1 cellular context compared by ENCODE assay signal in the genomic region with DNA sequence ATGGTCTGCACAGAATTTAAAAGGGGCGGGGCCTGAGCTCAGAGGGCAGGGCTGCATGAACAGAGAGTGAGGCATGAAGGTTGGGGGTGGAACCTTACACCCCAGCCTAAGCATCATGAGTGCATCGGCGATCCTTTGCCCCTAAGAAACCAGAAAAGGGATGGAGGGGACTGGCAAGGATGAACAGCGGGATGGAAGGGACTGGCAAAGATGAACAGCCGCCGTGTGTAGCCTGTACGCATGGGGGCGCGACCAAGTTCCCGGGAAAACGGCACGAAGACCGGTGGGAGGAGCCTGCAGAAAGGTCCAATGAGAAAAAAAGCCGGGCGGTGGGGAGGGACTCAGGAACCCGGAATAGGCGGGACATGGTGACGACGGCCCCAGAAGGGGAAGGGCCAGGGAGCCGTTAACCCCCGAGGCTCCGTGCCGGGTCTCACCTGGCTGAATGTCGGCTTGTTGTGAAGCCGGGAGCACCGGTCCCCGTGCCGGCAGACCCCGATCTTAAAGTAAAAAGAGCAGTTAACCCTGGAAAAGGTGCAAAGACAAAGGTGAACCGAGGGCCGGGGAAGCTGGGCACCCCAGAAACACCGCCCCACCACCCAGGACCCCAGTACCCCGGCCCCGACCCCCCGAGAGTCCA.
TF ChIP-seq lines count a peak whose summit lies in the region.

No MANE protein-coding gene starts in this region.

TF ChIP-seq in HepG2, 621 proteins besides CTCF, POLR2A, EP300 and RAD21 (continued from another document and continues in another):
- TF ChIP-seq ZBTB40 (IDR thresholded peaks at IDR 0.05) (no peak), ZBTB40 (CRISPR knock-in tag; IDR thresholded peaks at IDR 0.05) (peak; percentile 48; the same call in 1 of the 2 replicates), FOXP1 (IDR thresholded peaks at IDR 0.05) (no peak), FOXP1 (CRISPR knock-in tag; IDR thresholded peaks at IDR 0.05) (no peak), YEATS4 (CRISPR knock-in tag; IDR thresholded peaks at IDR 0.05; ENCODE audit: borderline replicate concordance) (peak; percentile 34; the same call in 1 of the 2 replicates), ZNF687 (CRISPR knock-in tag; IDR thresholded peaks at IDR 0.05) (peak; percentile 42), GPN1 (CRISPR knock-in tag; IDR thresholded peaks at IDR 0.05; ENCODE audit: borderline replicate concordance) (no peak), STAG1 (CRISPR knock-in tag; IDR thresholded peaks at IDR 0.05) (peak; percentile 26), SALL1 (CRISPR knock-in tag; IDR thresholded peaks at IDR 0.05) (peak; percentile 53; the same call in 1 of the 2 replicates), ZNF891 (CRISPR knock-in tag; IDR thresholded peaks at IDR 0.05) (peak; percentile 21; the same call in 1 of the 2 replicates), SAP130 (CRISPR knock-in tag; IDR thresholded peaks at IDR 0.05; ENCODE audit: low read depth) (peak; percentile 77), ATF3 (CRISPR knock-in tag; IDR thresholded peaks at IDR 0.05) (0 out of 2 replicates have a peak, but pooled peaks have one; percentile 7), SP1 (IDR thresholded peaks at IDR 0.05) (no peak), SP1 (CRISPR knock-in tag; IDR thresholded peaks at IDR 0.05) (peak; percentile 48; the same call in 1 of the 2 replicates), ZNF317 (CRISPR knock-in tag; IDR thresholded peaks at IDR 0.05) (0 out of 2 replicates have a peak, but pooled peaks have one; percentile 42), ARNT2 (CRISPR knock-in tag; IDR thresholded peaks at IDR 0.05; ENCODE audit: low read depth) (peak; percentile 66; the same call in 1 of the 2 replicates), ZNF496 (CRISPR knock-in tag; IDR thresholded peaks at IDR 0.05; ENCODE audit: insufficient replicate concordance) (no peak), RFXAP (CRISPR knock-in tag; IDR thresholded peaks at IDR 0.05; ENCODE audit: borderline replicate concordance) (peak; percentile 58; the same call in 1 of the 2 replicates), ZSCAN20 (CRISPR knock-in tag; IDR thresholded peaks at IDR 0.05; ENCODE audit: borderline replicate concordance) (no peak), MTF2 (CRISPR knock-in tag; IDR thresholded peaks at IDR 0.05; ENCODE audit: borderline replicate concordance) (no peak), ZNF263 (CRISPR knock-in tag; IDR thresholded peaks at IDR 0.05) (peak; percentile 31; the same call in 1 of the 2 replicates), ZNF780A (CRISPR knock-in tag; IDR thresholded peaks at IDR 0.05) (0 out of 2 replicates have a peak, but pooled peaks have one; percentile 33), NFYC (CRISPR knock-in tag; IDR thresholded peaks at IDR 0.05) (peak; percentile 63), ZNF652 (CRISPR knock-in tag; IDR thresholded peaks at IDR 0.05; ENCODE audit: borderline replicate concordance, low read depth) (peak; percentile 99), TEF (CRISPR knock-in tag; IDR thresholded peaks at IDR 0.05) (no peak), BATF2 (CRISPR knock-in tag; IDR thresholded peaks at IDR 0.05) (0 out of 2 replicates have a peak, but pooled peaks have one; percentile 48), NCOR1 (IDR thresholded peaks at IDR 0.05; ENCODE audit: borderline replicate concordance, low read length) (no peak), BRD4 (CRISPR knock-in tag; IDR thresholded peaks at IDR 0.05) (0 out of 2 replicates have a peak, but pooled peaks have one; percentile 32), TMF1 (CRISPR knock-in tag; IDR thresholded peaks at IDR 0.05; ENCODE audit: low read depth) (no peak), TAF15 (IDR thresholded peaks at IDR 0.05; ENCODE audit: low read depth, low read length, poor library complexity, severe bottlenecking) (peak; percentile 50), GABPA (IDR thresholded peaks at IDR 0.05; ENCODE audit: low read depth, low read length) (peak; percentile 41; the same call in 1 of the 2 replicates), GABPA (CRISPR knock-in tag; IDR thresholded peaks at IDR 0.05; ENCODE audit: low read depth) (no peak), KDM6A (CRISPR knock-in tag; IDR thresholded peaks at IDR 0.05; ENCODE audit: low read depth) (no peak), HDAC1 (CRISPR knock-in tag; IDR thresholded peaks at IDR 0.05) (peak; percentile 48)
- TF ChIP-seq, protein P1, sequence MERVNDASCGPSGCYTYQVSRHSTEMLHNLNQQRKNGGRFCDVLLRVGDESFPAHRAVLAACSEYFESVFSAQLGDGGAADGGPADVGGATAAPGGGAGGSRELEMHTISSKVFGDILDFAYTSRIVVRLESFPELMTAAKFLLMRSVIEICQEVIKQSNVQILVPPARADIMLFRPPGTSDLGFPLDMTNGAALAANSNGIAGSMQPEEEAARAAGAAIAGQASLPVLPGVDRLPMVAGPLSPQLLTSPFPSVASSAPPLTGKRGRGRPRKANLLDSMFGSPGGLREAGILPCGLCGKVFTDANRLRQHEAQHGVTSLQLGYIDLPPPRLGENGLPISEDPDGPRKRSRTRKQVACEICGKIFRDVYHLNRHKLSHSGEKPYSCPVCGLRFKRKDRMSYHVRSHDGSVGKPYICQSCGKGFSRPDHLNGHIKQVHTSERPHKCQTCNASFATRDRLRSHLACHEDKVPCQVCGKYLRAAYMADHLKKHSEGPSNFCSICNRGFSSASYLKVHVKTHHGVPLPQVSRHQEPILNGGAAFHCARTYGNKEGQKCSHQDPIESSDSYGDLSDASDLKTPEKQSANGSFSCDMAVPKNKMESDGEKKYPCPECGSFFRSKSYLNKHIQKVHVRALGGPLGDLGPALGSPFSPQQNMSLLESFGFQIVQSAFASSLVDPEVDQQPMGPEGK (CRISPR knock-in tag; IDR thresholded peaks at IDR 0.05), result 0 out of 2 replicates have a peak, but pooled peaks have one; percentile 15
- TF ChIP-seq, protein P2, sequence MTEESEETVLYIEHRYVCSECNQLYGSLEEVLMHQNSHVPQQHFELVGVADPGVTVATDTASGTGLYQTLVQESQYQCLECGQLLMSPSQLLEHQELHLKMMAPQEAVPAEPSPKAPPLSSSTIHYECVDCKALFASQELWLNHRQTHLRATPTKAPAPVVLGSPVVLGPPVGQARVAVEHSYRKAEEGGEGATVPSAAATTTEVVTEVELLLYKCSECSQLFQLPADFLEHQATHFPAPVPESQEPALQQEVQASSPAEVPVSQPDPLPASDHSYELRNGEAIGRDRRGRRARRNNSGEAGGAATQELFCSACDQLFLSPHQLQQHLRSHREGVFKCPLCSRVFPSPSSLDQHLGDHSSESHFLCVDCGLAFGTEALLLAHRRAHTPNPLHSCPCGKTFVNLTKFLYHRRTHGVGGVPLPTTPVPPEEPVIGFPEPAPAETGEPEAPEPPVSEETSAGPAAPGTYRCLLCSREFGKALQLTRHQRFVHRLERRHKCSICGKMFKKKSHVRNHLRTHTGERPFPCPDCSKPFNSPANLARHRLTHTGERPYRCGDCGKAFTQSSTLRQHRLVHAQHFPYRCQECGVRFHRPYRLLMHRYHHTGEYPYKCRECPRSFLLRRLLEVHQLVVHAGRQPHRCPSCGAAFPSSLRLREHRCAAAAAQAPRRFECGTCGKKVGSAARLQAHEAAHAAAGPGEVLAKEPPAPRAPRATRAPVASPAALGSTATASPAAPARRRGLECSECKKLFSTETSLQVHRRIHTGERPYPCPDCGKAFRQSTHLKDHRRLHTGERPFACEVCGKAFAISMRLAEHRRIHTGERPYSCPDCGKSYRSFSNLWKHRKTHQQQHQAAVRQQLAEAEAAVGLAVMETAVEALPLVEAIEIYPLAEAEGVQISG (CRISPR knock-in tag; IDR thresholded peaks at IDR 0.05), result peak; percentile 64
